15 cellular contexts compared by ENCODE assay signal in the genomic region with DNA sequence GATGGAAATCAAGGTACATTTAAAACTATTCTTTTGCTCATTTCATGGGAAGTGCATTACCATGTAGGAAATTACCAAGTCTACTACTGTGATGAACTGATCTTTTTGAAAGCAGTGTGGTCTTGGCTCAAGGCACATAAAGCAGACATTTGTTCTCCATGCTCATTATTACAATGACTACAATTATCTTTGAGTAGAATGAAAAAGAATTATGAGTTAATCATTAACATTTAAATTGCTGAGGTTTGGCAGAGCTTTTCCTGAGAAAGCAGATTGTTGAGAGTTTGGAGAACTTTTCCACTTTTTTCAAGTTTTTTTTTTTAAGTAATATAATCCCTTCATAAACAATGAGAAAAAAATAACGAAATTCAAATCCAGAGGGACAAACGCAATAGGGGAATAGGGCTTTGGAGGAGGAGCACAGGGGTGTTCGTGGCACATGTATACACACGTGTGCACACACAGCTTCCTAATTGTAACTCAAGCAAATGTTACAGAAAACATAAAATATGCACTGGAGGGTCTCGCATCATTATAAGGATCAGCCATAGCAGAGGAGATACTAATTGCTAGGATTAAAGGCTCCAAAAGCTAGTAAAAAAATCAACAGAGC. TPM values are rescaled to one million over a fixed set of nuclear protein-coding genes. Genes with fewer than 3 reads are reported as not detected.
A peak's percentile ranks its signal among the peaks of the same experiment; 100 is the strongest.
DNase-seq lines count a peak whose midpoint lies in the region; ATAC-seq, FAIRE-seq and TF ChIP-seq lines count a peak whose summit lies in the region.
"Had no signal": no experiment of that assay in that cellular context is flagged by ENCODE, and none has a peak within 500 bp of the region (broad histone marks: within the 10 kb centered on the region; RNA-seq: fewer than 3 reads in every experiment).

No MANE protein-coding gene starts in this region.

- no peak overlapping the region for H3K9ac ChIP-seq in SK-N-MC (ENCODE audit: insufficient read length)

- H3K27me3 Mint-ChIP-seq in activated CD8-positive, alpha-beta memory T cell treated with anti-CD3 and anti-CD28 coated beads, Interleukin-2, amount 10 ng/mL, durations not matched to agents 7 days and 5 days = no peaks in the 10 kb centered on the region

- CTCF ChIA-PET in activated CD8-positive, alpha-beta memory T cell treated with anti-CD3 and anti-CD28 coated beads, Interleukin-2, amount 10 ng/mL, durations not matched to agents 7 days and 5 days (lab: Charles Lee) = no interaction called here

- peaks cover 4% of the 10 kb centered on the region for H3K36me3 Mint-ChIP-seq in activated CD8-positive, alpha-beta memory T cell treated with anti-CD3 and anti-CD28 coated beads, Interleukin-2, amount 10 ng/mL, durations not matched to agents 7 days and 5 days

- peaks cover under 1% of the 10 kb centered on the region for H3K4me1 Mint-ChIP-seq in activated CD8-positive, alpha-beta memory T cell treated with anti-CD3 and anti-CD28 coated beads, Interleukin-2, amount 10 ng/mL, durations not matched to agents 7 days and 5 days

- no peak overlapping the region for H3K4me3 Mint-ChIP-seq in activated CD8-positive, alpha-beta memory T cell treated with anti-CD3 and anti-CD28 coated beads, Interleukin-2, amount 10 ng/mL, durations not matched to agents 7 days and 5 days

- H3K27ac ChIP-seq in SK-N-MC = no peak overlapping the region
- H3K27ac ChIP-seq: SJSA1 had no signal

- in situ Hi-C loops in HAP-1 (cut with MboI; ENCODE audit: low sequenced_read_pairs) = no loop called here

- no peak for TF ChIP-seq CTCF in mucosa of descending colon (IDR thresholded peaks at IDR 0.05)

- ATAC-seq in mucosa of descending colon (peak; percentile 21), HG02678 (IDR thresholded peaks at IDR 0.05; ENCODE audit: unreplicated experiment) (no peak)
- no peak for ATAC-seq in activated CD8-positive, alpha-beta memory T cell treated with anti-CD3 and anti-CD28 coated beads, Interleukin-2, amount 10 ng/mL, durations not matched to agents 7 days and 5 days

- peak; percentile 31 to 72 for DNase-seq in HAP-1 (ENCODE audit: low spot score in 2 of 2)
- DNase-seq in SK-N-MC (ENCODE audit: low read depth, low spot score) = peak; percentile 5
- peak; percentile 78 for DNase-seq in foreskin melanocyte
- no peak for DNase-seq in mucosa of descending colon
- DNase-seq in activated CD8-positive, alpha-beta memory T cell treated with anti-CD3 and anti-CD28 coated beads, Interleukin-2, amount 10 ng/mL, durations not matched to agents 7 days and 5 days = no peak
- DNase-seq in HTR-8/SVneo (ENCODE audit: insufficient read length, low spot score) = no peak
- DNase-seq: COR-L47, GOT3, NCI-H1436, NCI-H2029 treated with DMSO at 0.1 percent for 48 hours, NCI-H2171 treated with DMSO at 0.1 percent for 48 hours, NCI-H748 treated with DMSO at 0.1 percent for 48 hours, OCI-M1 had no signal

- FAIRE-seq in HTR-8/SVneo (lab: Jason Lieb, UNC) = no peak

- intact Hi-C loops in mucosa of descending colon (cut with DNase I, micrococcal nuclease) = no loop called here

- H3K4me1 ChIP-seq in HAP-1 (peaks cover 30% of the 10 kb centered on the region), mucosa of descending colon (ENCODE audit: low read depth) (peaks cover 3% of the 10 kb centered on the region)

- no peak overlapping the region for H3K27ac Mint-ChIP-seq in activated CD8-positive, alpha-beta memory T cell treated with anti-CD3 and anti-CD28 coated beads, Interleukin-2, amount 10 ng/mL, durations not matched to agents 7 days and 5 days

- no peaks in the 10 kb centered on the region for H3K9me3 Mint-ChIP-seq in activated CD8-positive, alpha-beta memory T cell treated with anti-CD3 and anti-CD28 coated beads, Interleukin-2, amount 10 ng/mL, durations not matched to agents 7 days and 5 days (ENCODE audit: low read depth)

- H3K4me3 ChIP-seq in HAP-1 = no peak overlapping the region
- no peak overlapping the region for H3K4me3 ChIP-seq in SK-N-MC
- no peak overlapping the region for H3K4me3 ChIP-seq in mucosa of descending colon
- H3K4me3 ChIP-seq: SJSA1 had no signal

- H3K36me3 ChIP-seq in HAP-1 (replicated peaks) = no peaks in the 10 kb centered on the region
- H3K36me3 ChIP-seq in SK-N-MC (ENCODE audit: insufficient read depth, low read length) = no peaks in the 10 kb centered on the region
- no peaks in the 10 kb centered on the region for H3K36me3 ChIP-seq in mucosa of descending colon (ENCODE audit: low read depth)
- H3K36me3 ChIP-seq: SJSA1 had no signal

- H3K27me3 ChIP-seq in HAP-1 (ENCODE audit: low read depth) = no peaks in the 10 kb centered on the region
- H3K27me3 ChIP-seq: SJSA1 had no signal

- no peaks in the 10 kb centered on the region for H3K9me3 ChIP-seq in HAP-1
- H3K9me3 ChIP-seq in SK-N-MC (ENCODE audit: low read depth, low read length) = no peaks in the 10 kb centered on the region
- no peaks in the 10 kb centered on the region for H3K9me3 ChIP-seq in mucosa of descending colon

RNA-seq across cellular contexts. Expression of a gene that starts 8.9 kb away (rescaled TPM):
- total RNA-seq in mucosa of descending colon = 1 to 10 TPM in 1 of 3 donors, under 1 TPM in 2; 0.31 to 1.9 (median 0.38) TPM
- total RNA-seq in activated CD8-positive, alpha-beta memory T cell treated with anti-CD3 and anti-CD28 coated beads, Interleukin-2, amount 10 ng/mL, durations not matched to agents 7 days and 5 days = 1 to 10 TPM in 1 of 2 experiments, under 1 TPM in 1; 0.56 to 1.1 TPM

Comparison
In these comparisons a context has a peak if more than half of its experiments do, and no peak if none do; other contexts are left out.
1. DNase-seq: peak in HAP-1 (2 of 2), SK-N-MC (single experiment) and foreskin melanocyte (single experiment); none in mucosa of descending colon (0 of 3), activated CD8-positive, alpha-beta memory T cell treated with anti-CD3 and anti-CD28 coated beads, Interleukin-2, amount 10 ng/mL, durations not matched to agents 7 days and 5 days (single experiment) and HTR-8/SVneo (single experiment).